ENCODE assay signal across 18 cellular contexts in genomic region chr2:15082105-15083058, GRCh38.
"Had no signal": no experiment of that assay in that cellular context is flagged by ENCODE, and none has a peak within 500 bp of the region (broad histone marks: within the 10 kb centered on the region; RNA-seq: fewer than 3 reads in every experiment).

No MANE protein-coding gene starts in this region.

- H3K4me3 Mint-ChIP-seq: memory B cell, mesothelial cell of epicardium, natural killer cell, neural crest cell had no signal

- H3K9me3 Mint-ChIP-seq: natural killer cell had no signal

- DNase-seq: effector memory CD4-positive, alpha-beta T cell; gastrocnemius medialis; heart right ventricle; hypothalamus; islet precursor cell; left lung; lower lobe of right lung; natural killer cell; posterior cingulate gyrus; small intestine; stimulated activated CD4-positive, alpha-beta T cell treated with anti-CD3 and anti-CD28 coated beads, Interleukin-12 subunit alpha, Interleukin-12 subunit beta, amount 100 ng/mL, for 4 hours; stimulated activated naive CD4-positive, alpha-beta T cell treated with Interleukin-2 at 50 U/mL for 16 hours; trophoblast cell had no signal

- H3K4me1 Mint-ChIP-seq: memory B cell, natural killer cell, neural crest cell had no signal

- H3K36me3 ChIP-seq: gastrocnemius medialis, heart right ventricle, left lung, lower lobe of right lung had no signal

- H3K4me1 ChIP-seq: gastrocnemius medialis, heart right ventricle, left lung, lower lobe of right lung had no signal

- H3K4me3 ChIP-seq: gastrocnemius medialis, heart right ventricle, left lung, lower lobe of right lung had no signal

- FAIRE-seq: endometrium, small intestine had no signal

- H3K27me3 ChIP-seq: gastrocnemius medialis, heart right ventricle, left lung had no signal

- H3K9me3 ChIP-seq: gastrocnemius medialis, heart right ventricle, left lung, lower lobe of right lung had no signal

- ATAC-seq: esophagus mucosa, gastrocnemius medialis, heart right ventricle, left lung, lower lobe of right lung, natural killer cell had no signal

- H3K27ac ChIP-seq: gastrocnemius medialis, heart right ventricle, left lung, lower lobe of right lung had no signal

- H3K36me3 Mint-ChIP-seq: memory B cell, mesothelial cell of epicardium, natural killer cell had no signal

- H3K27ac Mint-ChIP-seq: memory B cell, mesothelial cell of epicardium, natural killer cell had no signal
